10 cellular contexts compared by ENCODE assay signal in the genomic region with DNA sequence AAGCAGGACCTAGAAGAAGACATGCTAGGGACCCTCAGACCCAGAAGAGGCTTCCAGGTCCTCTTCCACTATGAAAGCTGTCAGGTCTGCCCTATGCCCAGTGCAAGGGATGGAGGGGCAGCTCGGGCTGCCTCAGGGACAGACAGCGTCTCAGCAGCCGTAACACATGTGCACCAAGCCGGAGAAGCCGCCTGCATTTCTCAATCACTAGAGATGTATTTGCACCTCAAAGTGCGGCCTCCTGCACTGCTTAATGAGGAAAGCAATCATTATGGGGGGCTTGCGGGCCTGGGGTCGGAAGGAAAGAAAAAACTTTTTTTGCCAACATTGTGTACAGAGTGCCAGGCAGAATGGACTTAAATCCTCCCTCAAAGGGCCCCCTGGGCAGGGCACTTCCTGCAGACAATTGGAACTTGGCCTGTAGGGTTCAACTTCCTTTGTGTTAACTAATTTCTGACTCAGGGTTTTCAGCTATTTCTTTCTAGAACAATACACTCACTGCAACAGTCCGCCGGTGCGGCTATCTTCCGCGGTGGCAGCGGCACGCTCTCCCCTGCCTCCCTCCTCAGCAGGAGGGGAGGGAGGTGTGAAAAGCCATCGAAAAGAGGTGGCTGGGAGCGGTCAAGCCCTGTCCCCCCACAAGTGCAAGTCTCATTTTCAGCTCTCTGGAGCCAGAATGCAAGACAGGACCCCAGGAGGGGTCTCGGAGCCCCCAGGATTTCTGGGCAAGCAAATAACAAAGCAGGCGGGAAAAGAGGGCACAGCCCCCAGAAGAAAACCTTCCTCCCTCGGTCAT.
DNase-seq lines count a peak whose midpoint lies in the region; ATAC-seq and TF ChIP-seq lines count a peak whose summit lies in the region.
"Had no signal": no experiment of that assay in that cellular context is flagged by ENCODE, and none has a peak within 500 bp of the region (broad histone marks: within the 10 kb centered on the region; RNA-seq: fewer than 3 reads in every experiment).

No MANE protein-coding gene starts in this region.

- peak overlapping the region in 1 of 2 donors; percentile 47 for H3K27ac Mint-ChIP-seq in natural killer cell treated with Interleukin-12 subunit alpha and Interleukin-12 subunit beta and Interleukin-15 and Interleukin-18, amount 100 ng/mL, for 72 hours
- H3K27ac Mint-ChIP-seq: activated naive CD4-positive, alpha-beta T cell treated with anti-CD3 and anti-CD28 coated beads, Interleukin-2, amount 50 U/mL, for 72 hours had no signal

- TF ChIP-seq CTCF in AG04449 (IDR thresholded peaks at IDR 0.05; ENCODE audit: insufficient read depth, low read length, missing control alignments) (no peak), fibroblast of mammary gland (conservative IDR thresholded peaks at IDR 0.05; ENCODE audit: control insufficient read depth, insufficient read depth, low read depth, low read length) (no peak)

- H3K4me3 ChIP-seq in AG04449 (ENCODE audit: low read depth, low read length) (peak overlapping the region; percentile 37), fibroblast of mammary gland (ENCODE audit: control insufficient read depth, low read depth, low read length) (peak overlapping the region; percentile 6)

- H3K36me3 Mint-ChIP-seq in natural killer cell treated with Interleukin-12 subunit alpha and Interleukin-12 subunit beta and Interleukin-15 and Interleukin-18, amount 100 ng/mL, for 72 hours, result no peaks in the 10 kb centered on the region
- H3K36me3 Mint-ChIP-seq: activated naive CD4-positive, alpha-beta T cell treated with anti-CD3 and anti-CD28 coated beads, Interleukin-2, amount 50 U/mL, for 72 hours had no signal

- H3K4me1 Mint-ChIP-seq in natural killer cell treated with Interleukin-12 subunit alpha and Interleukin-12 subunit beta and Interleukin-15 and Interleukin-18, amount 100 ng/mL, for 72 hours (ENCODE audit: low read depth in 2 of 2), result peaks cover 11 to 17% of the 10 kb centered on the region in 2 donors

- POLR2A ChIA-PET in AG04449 (lab: Yijun Ruan, JAX), result no interaction called here

- ATAC-seq in natural killer cell treated with Interleukin-12 subunit alpha and Interleukin-12 subunit beta and Interleukin-15 and Interleukin-18, amount 100 ng/mL, for 72 hours, result peak in 1 of 2 donors; percentile 59
- ATAC-seq in HG03097 (IDR thresholded peaks at IDR 0.05; ENCODE audit: low FRiP score, unreplicated experiment) (no peak), GM18511 (IDR thresholded peaks at IDR 0.05; ENCODE audit: unreplicated experiment) (no peak), HG03432 (IDR thresholded peaks at IDR 0.05; ENCODE audit: unreplicated experiment) (no peak)
- ATAC-seq: activated naive CD4-positive, alpha-beta T cell treated with anti-CD3 and anti-CD28 coated beads, Interleukin-2, amount 50 U/mL, for 72 hours had no signal

- peak overlapping the region; percentile 17 for H3K4me3 Mint-ChIP-seq in natural killer cell treated with Interleukin-12 subunit alpha and Interleukin-12 subunit beta and Interleukin-15 and Interleukin-18, amount 100 ng/mL, for 72 hours

- peaks cover 10 to 14% of the 10 kb centered on the region in 2 donors for H3K27me3 Mint-ChIP-seq in natural killer cell treated with Interleukin-12 subunit alpha and Interleukin-12 subunit beta and Interleukin-15 and Interleukin-18, amount 100 ng/mL, for 72 hours

- H3K9me3 Mint-ChIP-seq in natural killer cell treated with Interleukin-12 subunit alpha and Interleukin-12 subunit beta and Interleukin-15 and Interleukin-18, amount 100 ng/mL, for 72 hours, result no peaks in the 10 kb centered on the region
- H3K9me3 Mint-ChIP-seq: activated naive CD4-positive, alpha-beta T cell treated with anti-CD3 and anti-CD28 coated beads, Interleukin-2, amount 50 U/mL, for 72 hours had no signal

- DNase-seq in AG04449 (ENCODE audit: low read depth, low spot score) (no peak), NCI-H69 (lab: John Stamatoyannopoulos, UW) (peak; percentile 76), fibroblast of mammary gland (ENCODE audit: low read depth) (no peak), SIG-M5 treated with dmso at 0.1 percent for 504 hours (lab: John Stamatoyannopoulos, UW; ENCODE audit: unreplicated experiment) (no peak)
- DNase-seq in natural killer cell treated with Interleukin-12 subunit alpha and Interleukin-12 subunit beta and Interleukin-15 and Interleukin-18, amount 100 ng/mL, for 72 hours (ENCODE audit: low spot score), result no peak
- DNase-seq: Karpas-422 had no signal

- CTCF ChIA-PET in AG04449 (lab: Yijun Ruan, JAX), result interaction anchor here (1.6 kb wide), 2 partner anchors 9 to 13 kb away, joined by 3 read pairs; no protein-coding TSS in a partner anchor
